ENCODE assay signal across 33 cellular contexts in genomic region chr5:124027441-124027840, GRCh38.
"Had no signal": no experiment of that assay in that cellular context is flagged by ENCODE, and none has a peak within 500 bp of the region (broad histone marks: within the 10 kb centered on the region; RNA-seq: fewer than 3 reads in every experiment).

No MANE protein-coding gene starts in this region.

- H3K9me3 ChIP-seq: adrenal gland, ascending aorta, body of pancreas, breast epithelium had no signal

- H3K4me3 ChIP-seq: adrenal gland, ascending aorta, body of pancreas, breast epithelium, cardiac muscle cell had no signal

- DNase-seq: activated effector memory CD4-positive, alpha-beta T cell treated with anti-CD3 and anti-CD28 coated beads, Interleukin-2, amount 50 U/mL, for 16 hours; activated effector memory CD4-positive, alpha-beta T cell treated with Interleukin-2 at 50 U/mL for 16 hours; activated gamma-delta T cell; activated gamma-delta T cell treated with Interleukin-2 at 50 U/mL for 16 hours; activated naive CD4-positive, alpha-beta T cell; activated naive CD4-positive, alpha-beta T cell treated with anti-CD3 and anti-CD28 coated beads for 36 hours; activated naive CD4-positive, alpha-beta T cell treated with anti-CD3 and anti-CD28 coated beads, Interleukin-2, amount 10 ng/mL, durations not matched to agents 7 days and 5 days; activated naive CD4-positive, alpha-beta T cell treated with anti-CD3 and anti-CD28 coated beads, Interleukin-2, amount 50 U/mL, for 16 hours; activated naive CD4-positive, alpha-beta T cell treated with Interleukin-2 at 50 U/mL for 16 hours; activated naive CD8-positive, alpha-beta T cell treated with anti-CD3 and anti-CD28 coated beads for 36 hours; activated naive CD8-positive, alpha-beta T cell treated with anti-CD3 and anti-CD28 coated beads, Interleukin-2, amount 10 ng/mL, durations not matched to agents 7 days and 5 days; activated naive CD8-positive, alpha-beta T cell treated with anti-CD3 and anti-CD28 coated beads, Interleukin-2, amount 50 U/mL, for 24 hours; activated T-cell treated with anti-CD3 and anti-CD28 coated beads, Interleukin-2, amount 50 U/mL, for 1 hour; activated T-cell treated with anti-CD3 and anti-CD28 coated beads, Interleukin-2, amount 50 U/mL, for 24 hours; activated T-cell treated with anti-CD3 and anti-CD28 coated beads, Interleukin-2, amount 50 U/mL, for 4 hours; activated T-cell treated with anti-CD3 and anti-CD28 coated beads, Interleukin-2, amount 50 U/mL, for 48 hours; activated T-cell treated with anti-CD3 and anti-CD28 coated beads, Interleukin-2, amount 50 U/mL, for 72 hours; adrenal gland; amniotic stem cell; amygdala; anterior cingulate cortex; aorta; body of pancreas; brain microvascular endothelial cell; caudate nucleus; central memory CD4-positive, alpha-beta T cell; cerebellar nuclear complex had no signal

- FAIRE-seq: astrocyte had no signal

- H3K36me3 ChIP-seq: adrenal gland, ascending aorta, brain microvascular endothelial cell, breast epithelium, cardiac muscle cell had no signal

- H3K27me3 ChIP-seq: adrenal gland, ascending aorta, body of pancreas, brain microvascular endothelial cell, breast epithelium, cardiac muscle cell had no signal

- H3K27ac ChIP-seq: adrenal gland, ascending aorta, body of pancreas, brain microvascular endothelial cell, breast epithelium, cardiac muscle cell had no signal

- H3K4me1 ChIP-seq: adrenal gland, ascending aorta, breast epithelium had no signal

- ATAC-seq: activated naive CD4-positive, alpha-beta T cell treated with anti-CD3 and anti-CD28 coated beads, Interleukin-2, amount 50 U/mL, for 72 hours; activated naive CD8-positive, alpha-beta T cell treated with anti-CD3 and anti-CD28 coated beads, Interleukin-2, amount 50 U/mL, for 24 hours; activated T-cell treated with anti-CD3 and anti-CD28 coated beads, Interleukin-2, amount 50 U/mL, for 4 hours; activated T-cell treated with anti-CD3 and anti-CD28 coated beads, Interleukin-2, amount 50 U/mL, for 72 hours; activated T-helper 17 cell treated with anti-CD3 and anti-CD28 coated beads, Interleukin-2, amount 50 U/mL, for 72 hours; body of pancreas had no signal
